In genomic region chr3:64039273-64039672, GRCh38 we compare ENCODE assay signal across 18 cellular contexts.
"Had no signal": no experiment of that assay in that cellular context is flagged by ENCODE, and none has a peak within 500 bp of the region (broad histone marks: within the 10 kb centered on the region; RNA-seq: fewer than 3 reads in every experiment).

No MANE protein-coding gene starts in this region.

- ATAC-seq: body of pancreas, gastroesophageal sphincter, sciatic nerve had no signal

- H3K4me1 ChIP-seq: body of pancreas, gastroesophageal sphincter, heart left ventricle, transverse colon had no signal

- H3K4me3 ChIP-seq: body of pancreas, cardiac muscle cell, gastroesophageal sphincter, heart left ventricle, transverse colon had no signal

- H3K27ac ChIP-seq: body of pancreas, cardiac muscle cell, epithelial cell of prostate, heart left ventricle, transverse colon, WERI-Rb-1 had no signal

- H3K36me3 ChIP-seq: cardiac muscle cell, gastroesophageal sphincter, heart left ventricle, transverse colon, WERI-Rb-1 had no signal

- H3K9me3 ChIP-seq: body of pancreas, transverse colon had no signal

- H3K27me3 ChIP-seq: body of pancreas, cardiac muscle cell, gastroesophageal sphincter had no signal

- DNase-seq: activated CD4-positive, CD25-positive, alpha-beta regulatory T cell treated with anti-CD3 and anti-CD28 coated beads, Interleukin-2, amount 50 U/mL, for 72 hours; activated gamma-delta T cell treated with Interleukin-2 at 50 U/mL for 16 hours; activated T-cell treated with anti-CD3 and anti-CD28 coated beads, Interleukin-2, amount 50 U/mL, for 1 hour; anterior cingulate cortex; body of pancreas; heart left ventricle; left cardiac atrium; nephron progenitor cell; nucleus accumbens; small intestine; stimulated activated CD4-positive, alpha-beta T cell treated with anti-CD3 and anti-CD28 coated beads, Interleukin-15, amount 100 ng/mL, for 24 hours; stimulated activated naive B cell treated with anti-CD40 and anti-IgM and Interleukin-4, amounts not matched to agents 10 μg/mL and 1 μg/mL and 100 μg/mL, for 72 hours; transverse colon; WERI-Rb-1 had no signal
